ENCODE assay signal across 3 cellular contexts in the genomic region with DNA sequence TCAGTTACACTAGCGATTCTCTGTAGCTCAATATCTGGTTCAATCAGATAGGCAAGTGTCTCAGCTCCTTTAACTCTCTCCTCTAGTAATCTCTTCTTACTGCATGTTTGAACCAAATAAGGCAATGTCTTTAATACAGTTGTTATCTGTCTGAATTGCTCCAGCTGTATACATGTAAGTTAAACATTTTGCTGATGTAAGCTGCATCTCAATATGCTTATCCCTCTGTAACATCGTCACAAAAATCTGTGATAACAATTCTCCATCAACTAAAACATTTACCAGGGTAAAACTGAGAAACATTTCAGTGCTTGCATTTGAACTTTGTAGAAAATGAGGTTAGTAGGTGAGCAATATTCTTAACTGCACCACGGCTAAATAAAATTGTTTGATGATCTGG.
A peak's percentile ranks its signal among the peaks of the same experiment; 100 is the strongest.
TF ChIP-seq lines count a peak whose summit lies in the region.

No MANE protein-coding gene starts in this region.

TF ChIP-seq in HepG2, 621 proteins besides CTCF, POLR2A, EP300 and RAD21:
- TF ChIP-seq MAFK (conservative IDR thresholded peaks at IDR 0.05 in 1 of 2, IDR thresholded peaks at IDR 0.05 in 1 of 2; ENCODE audit: low read length in 2 of 2) (peak; percentile 25 to 74; a peak in 3 of 4 replicates), MAFF (IDR thresholded peaks at IDR 0.05; ENCODE audit: low read depth, low read length) (peak; percentile 60; the same call in 1 of the 2 replicates), TAF15 (IDR thresholded peaks at IDR 0.05; ENCODE audit: low read depth, low read length, poor library complexity, severe bottlenecking) (no peak)

TF ChIP-seq in A549, 52 proteins besides CTCF, POLR2A, EP300 and RAD21:
- TF ChIP-seq EHMT2 (IDR thresholded peaks at IDR 0.05; ENCODE audit: low read depth) (no peak), MAFK (IDR thresholded peaks at IDR 0.05; ENCODE audit: partially characterized antibody) (peak; percentile 68), CBX2 (IDR thresholded peaks at IDR 0.05; ENCODE audit: borderline replicate concordance, low read depth) (no peak)

TF ChIP-seq in IMR-90, 13 proteins besides CTCF, POLR2A, EP300 and RAD21:
- TF ChIP-seq SMC3 (IDR thresholded peaks at IDR 0.05; ENCODE audit: low read depth, low read length), result no peak
- peak; percentile 38; the same call in 1 of the 2 replicates for TF ChIP-seq MAFK (IDR thresholded peaks at IDR 0.05; ENCODE audit: low read depth, low read length)
- TF ChIP-seq CEBPB (IDR thresholded peaks at IDR 0.05; ENCODE audit: low read depth, low read length), result no peak
- TF ChIP-seq MAZ (IDR thresholded peaks at IDR 0.05; ENCODE audit: borderline replicate concordance, low read depth, low read length), result no peak
- TF ChIP-seq, protein P1, sequence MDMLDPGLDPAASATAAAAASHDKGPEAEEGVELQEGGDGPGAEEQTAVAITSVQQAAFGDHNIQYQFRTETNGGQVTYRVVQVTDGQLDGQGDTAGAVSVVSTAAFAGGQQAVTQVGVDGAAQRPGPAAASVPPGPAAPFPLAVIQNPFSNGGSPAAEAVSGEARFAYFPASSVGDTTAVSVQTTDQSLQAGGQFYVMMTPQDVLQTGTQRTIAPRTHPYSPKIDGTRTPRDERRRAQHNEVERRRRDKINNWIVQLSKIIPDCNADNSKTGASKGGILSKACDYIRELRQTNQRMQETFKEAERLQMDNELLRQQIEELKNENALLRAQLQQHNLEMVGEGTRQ (IDR thresholded peaks at IDR 0.05; ENCODE audit: low read depth, low read length), result no peak
- no peak for TF ChIP-seq RFX5 (IDR thresholded peaks at IDR 0.05; ENCODE audit: low read depth, low read length)
